In genomic region chr14:72518809-72519377, GRCh38 we compare ENCODE assay signal across 8 cellular contexts.
DNase-seq lines count a peak whose midpoint lies in the region; ATAC-seq, FAIRE-seq and TF ChIP-seq lines count a peak whose summit lies in the region.

No MANE protein-coding gene starts in this region.

- H3K4me1 ChIP-seq in BE2C: no peaks in the 10 kb centered on the region

- H3K9me3 Mint-ChIP-seq in CD14-positive monocyte: peaks cover 0 to 10% (median 2%) of the 10 kb centered on the region in 7 donors

- TF ChIP-seq CTCF in CD14-positive monocyte (IDR thresholded peaks at IDR 0.05): no peak
- TF ChIP-seq CTCF in BE2C (IDR thresholded peaks at IDR 0.05; ENCODE audit: low read depth, low read length): no peak

- no peaks in the 10 kb centered on the region for H3K36me3 ChIP-seq in BE2C

- no peak for FAIRE-seq in RCC 7860 (lab: Jason Lieb, UNC)

- ATAC-seq in GM19467 (IDR thresholded peaks at IDR 0.05; ENCODE audit: unreplicated experiment) (peak; percentile 61), HG03558 (IDR thresholded peaks at IDR 0.05; ENCODE audit: extremely low read depth, unreplicated experiment) (peak; percentile 45)
- ATAC-seq in stimulated activated naive CD8-positive, alpha-beta T cell treated with anti-CD3 and anti-CD28 coated beads, Interleukin-15, Interleukin-2, amounts not matched to agents 100 U/mL and 50 U/mL, for 24 hours: peak; percentile 87

- H3K9me3 ChIP-seq in BE2C: no peaks in the 10 kb centered on the region

- H3K36me3 Mint-ChIP-seq in CD14-positive monocyte: peaks cover 0 to 3% of the 10 kb centered on the region in 2 donors

- H3K27me3 ChIP-seq in BE2C: no peaks in the 10 kb centered on the region

- H3K4me3 Mint-ChIP-seq in CD14-positive monocyte: peak overlapping the region in 1 of 2 donors; percentile 71

- peaks cover 52% of the 10 kb centered on the region for H3K4me1 Mint-ChIP-seq in CD14-positive monocyte

- H3K27ac Mint-ChIP-seq in CD14-positive monocyte: peak overlapping the region; percentile 22 to 83 (median 71)

- no peak overlapping the region for H3K4me3 ChIP-seq in BE2C (ENCODE audit: low read depth, low read length)

- H3K27me3 Mint-ChIP-seq in CD14-positive monocyte (ENCODE audit: low read depth in 3 of 3): peaks cover 16 to 31% (median 24%) of the 10 kb centered on the region in 3 donors

- intact Hi-C loops in CD14-positive monocyte (cut with micrococcal nuclease): loop anchor here in 1 of 2 donors (2.0 kb wide), 1 partner anchor 16 kb away; no protein-coding TSS in a partner anchor

- no peak for DNase-seq in CD14-positive monocyte (ENCODE audit: low spot score)
- peak; percentile 29 for DNase-seq in activated T-cell treated with anti-CD3 and anti-CD28 coated beads for 4 hours
- peak; percentile 36 for DNase-seq in stimulated activated naive CD8-positive, alpha-beta T cell treated with anti-CD3 and anti-CD28 coated beads, Interleukin-15, Interleukin-2, amounts not matched to agents 100 U/mL and 50 U/mL, for 24 hours
- DNase-seq in RCC 7860 (ENCODE audit: low spot score): no peak
- no peak for DNase-seq in BE2C
- DNase-seq in A172 (ENCODE audit: low spot score): no peak

Comparison
In these comparisons a context has a peak if more than half of its experiments do, and no peak if none do; other contexts are left out.
1. DNase-seq: peak in activated T-cell treated with anti-CD3 and anti-CD28 coated beads for 4 hours (single experiment) and stimulated activated naive CD8-positive, alpha-beta T cell treated with anti-CD3 and anti-CD28 coated beads, Interleukin-15, Interleukin-2, amounts not matched to agents 100 U/mL and 50 U/mL, for 24 hours (single experiment); none in CD14-positive monocyte (single experiment), RCC 7860 (single experiment), BE2C (single experiment) and A172 (single experiment).
2. Peak in every context shown above with its lines, with median percentiles within 50 percentile points of each other: ATAC-seq.